In genomic region chr12:105220150-105220928, GRCh38 we compare ENCODE assay signal across 19 cellular contexts. TPM values are rescaled to one million over a fixed set of nuclear protein-coding genes. Genes with fewer than 3 reads are reported as not detected.
A peak's percentile ranks its signal among the peaks of the same experiment; 100 is the strongest.
DNase-seq lines count a peak whose midpoint lies in the region; ATAC-seq and TF ChIP-seq lines count a peak whose summit lies in the region.
"Had no signal": no experiment of that assay in that cellular context is flagged by ENCODE, and none has a peak within 500 bp of the region (broad histone marks: within the 10 kb centered on the region; RNA-seq: fewer than 3 reads in every experiment).

No MANE protein-coding gene starts in this region.

- peaks cover 100% of the 10 kb centered on the region for H3K36me3 ChIP-seq in SJSA1
- H3K36me3 ChIP-seq in prostate gland: no peaks in the 10 kb centered on the region

- H3K9me3 ChIP-seq in SJSA1 (replicated peaks) (no peaks in the 10 kb centered on the region), prostate gland (no peaks in the 10 kb centered on the region)
- H3K9me3 ChIP-seq: BLaER1 treated with 17β-estradiol and CSF1 and Interleukin-3, amounts not matched to agents 10 nM and 100 nM had no signal

- H3K4me1 ChIP-seq in SJSA1 (replicated peaks): peaks cover 26% of the 10 kb centered on the region
- H3K4me1 ChIP-seq in prostate gland (replicated peaks): peaks cover 50% of the 10 kb centered on the region

- H3K27ac ChIP-seq in 22Rv1 (peak overlapping the region; percentile 11; the same call in 1 of the 2 replicates), SJSA1 (peak overlapping the region; percentile 8), prostate gland (peak overlapping the region; percentile 69 to 90)
- H3K27ac ChIP-seq: BLaER1 treated with 17β-estradiol and CSF1 and Interleukin-3, amounts not matched to agents 10 nM and 100 nM had no signal

- intact Hi-C loops in prostate gland (cut with DNase I) (no loop called here), sciatic nerve (cut with DNase I) (no loop called here)

- H3K27me3 ChIP-seq in SJSA1 (replicated peaks) (no peaks in the 10 kb centered on the region), prostate gland (replicated peaks; ENCODE audit: insufficient read depth) (no peaks in the 10 kb centered on the region)
- H3K27me3 ChIP-seq: BLaER1 treated with 17β-estradiol and CSF1 and Interleukin-3, amounts not matched to agents 10 nM and 100 nM had no signal

- peak; percentile 85 to 96 for DNase-seq in SJSA1 (ENCODE audit: low read depth in 1 of 2, low spot score in 2 of 2)
- DNase-seq in fibroblast of the aortic adventitia (ENCODE audit: low read depth): no peak
- DNase-seq in prostate gland (ENCODE audit: low spot score): no peak
- no peak for DNase-seq in sciatic nerve (ENCODE audit: low spot score)
- DNase-seq in GM13976 (ENCODE audit: low spot score): no peak
- no peak for DNase-seq in NCI-H82 (lab: John Stamatoyannopoulos, UW)
- DNase-seq: activated CD8-positive, alpha-beta T cell treated with anti-CD3 and anti-CD28 coated beads for 36 hours; amniotic stem cell; cerebellar nuclear complex; effector CD8-positive, alpha-beta T cell; GF-D8; NCI-H1092; NCI-H2081; stimulated activated CD8-positive, alpha-beta memory T cell treated with anti-CD3 and anti-CD28 coated beads, Interleukin-4, amount 100 ng/mL, for 48 hours; T-helper 9 cell had no signal

- TF ChIP-seq POLR2A in prostate gland (IDR thresholded peaks at IDR 0.05): no peak

- WGBS in prostate gland: 91% methylated on average over 6 of the region's 6 CpGs

- TF ChIP-seq CTCF in 22Rv1 (IDR thresholded peaks at IDR 0.05) (no peak), fibroblast of the aortic adventitia (IDR thresholded peaks at IDR 0.05; ENCODE audit: insufficient read depth, low read length) (peak; percentile 9), prostate gland (IDR thresholded peaks at IDR 0.05) (no peak), GM13976 (IDR thresholded peaks at IDR 0.05; ENCODE audit: borderline replicate concordance, control extremely low read depth, extremely low read depth, insufficient read depth, missing control alignments) (no peak)

- no peak overlapping the region for H3K4me3 ChIP-seq in SJSA1
- H3K4me3 ChIP-seq in fibroblast of the aortic adventitia (ENCODE audit: low read depth, low read length): no peak overlapping the region
- H3K4me3 ChIP-seq in prostate gland: no peak overlapping the region
- H3K4me3 ChIP-seq: BLaER1 treated with 17β-estradiol and CSF1 and Interleukin-3, amounts not matched to agents 10 nM and 100 nM had no signal

- ATAC-seq in sciatic nerve (no peak), GM21737 (IDR thresholded peaks at IDR 0.05; ENCODE audit: unreplicated experiment) (no peak)
- ATAC-seq: activated CD8-positive, alpha-beta T cell treated with anti-CD3 and anti-CD28 coated beads for 36 hours; HCT116 had no signal

- in situ Hi-C loops in GM13976 (cut with MboI; ENCODE audit: low sequenced_read_pairs, unreplicated experiment): no loop called here

RNA-seq across cellular contexts. Expression of gene APPL2, which starts 15.6 kb away (rescaled TPM):
- 519 and 584 TPM in 2 replicates for total RNA-seq in SJSA1 (2014; rRNA removed; shearing (Covaris generic))
- 48.5 and 73.0 TPM in 2 replicates for total RNA-seq in fibroblast of the aortic adventitia (ENCODE audit: low replicate concordance)
- 100 to 1,000 TPM in 1 of 2 donors, 10 to 100 TPM in 1; 72.0 to 110 TPM for total RNA-seq in prostate gland
- total RNA-seq in sciatic nerve: 53.4 TPM

Comparison
In these comparisons a context has a peak if more than half of its experiments do, and no peak if none do; other contexts are left out.
1. H3K27ac ChIP-seq: peak in every context shown above with its lines; median percentile 80 in prostate gland; 11 in 22Rv1; 8 in SJSA1.
2. DNase-seq: peak in SJSA1 (2 of 2); none in fibroblast of the aortic adventitia (single experiment), prostate gland (single experiment), sciatic nerve (single experiment), GM13976 (single experiment) and NCI-H82 (single experiment).